Comparison of ENCODE assay signal across 1 cellular context in the genomic region with DNA sequence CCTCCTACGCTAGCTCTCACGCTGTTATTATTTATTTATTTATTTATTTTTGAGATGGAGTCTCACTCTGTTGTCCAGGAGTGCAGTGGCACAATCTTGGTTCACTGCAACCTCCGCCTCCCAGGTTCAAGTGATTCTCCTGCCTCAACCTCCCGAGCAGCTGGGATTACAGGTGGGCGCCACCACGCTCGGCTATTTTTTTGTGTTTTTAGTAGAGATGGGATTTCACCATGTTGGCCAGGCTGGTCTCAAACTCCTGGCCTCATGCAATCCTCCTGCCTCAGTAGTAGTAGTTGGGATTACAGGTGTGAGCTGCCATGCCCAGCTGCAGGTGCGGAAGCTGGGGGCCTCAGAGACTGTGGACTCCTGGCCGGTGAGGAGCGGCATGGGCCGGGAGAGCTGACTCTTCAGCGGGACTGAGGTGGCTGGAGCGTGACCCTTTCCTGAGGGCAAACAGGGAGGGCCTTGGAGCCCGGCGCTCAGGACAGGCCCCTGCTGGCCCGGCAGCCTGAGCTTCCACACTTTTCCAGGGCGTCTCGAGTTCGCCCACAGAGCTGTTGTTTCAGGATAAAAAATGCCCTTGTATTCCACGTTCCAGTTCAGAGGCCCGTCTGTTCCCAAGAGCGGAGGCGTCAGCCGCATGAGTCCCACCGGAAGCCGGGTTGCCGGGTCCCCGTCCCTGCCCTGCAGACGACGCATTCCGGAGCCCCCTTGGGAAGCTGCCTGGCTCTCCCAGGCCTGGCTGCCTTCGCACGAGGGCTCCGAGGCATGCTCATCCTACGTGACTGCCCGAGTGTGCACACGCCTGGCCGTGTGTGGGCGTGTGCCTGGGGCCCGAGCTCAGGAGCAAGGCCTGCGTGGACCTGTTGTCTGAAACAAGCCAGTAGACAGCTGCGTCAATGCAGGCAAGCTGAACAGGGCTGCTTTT.
A peak's percentile ranks its signal among the peaks of the same experiment; 100 is the strongest.
TF ChIP-seq lines count a peak whose summit lies in the region.

No MANE protein-coding gene starts in this region.

TF ChIP-seq in HepG2, 621 proteins besides CTCF, POLR2A, EP300 and RAD21 (continued from another document):
- no peak for TF ChIP-seq PBX3 (CRISPR knock-in tag; IDR thresholded peaks at IDR 0.05; ENCODE audit: borderline replicate concordance)
- TF ChIP-seq DDIT3 (CRISPR knock-in tag; IDR thresholded peaks at IDR 0.05), result no peak
- TF ChIP-seq TAF15 (IDR thresholded peaks at IDR 0.05; ENCODE audit: low read depth, low read length, poor library complexity, severe bottlenecking), result peak; percentile 39
- TF ChIP-seq, protein P1, sequence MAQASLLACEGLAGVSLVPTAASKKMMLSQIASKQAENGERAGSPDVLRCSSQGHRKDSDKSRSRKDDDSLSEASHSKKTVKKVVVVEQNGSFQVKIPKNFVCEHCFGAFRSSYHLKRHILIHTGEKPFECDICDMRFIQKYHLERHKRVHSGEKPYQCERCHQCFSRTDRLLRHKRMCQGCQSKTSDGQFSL (CRISPR knock-in tag; IDR thresholded peaks at IDR 0.05), result no peak
- peak; percentile 19; the same call in 1 of the 2 replicates for TF ChIP-seq ZNF598 (CRISPR knock-in tag; IDR thresholded peaks at IDR 0.05; ENCODE audit: borderline replicate concordance)
- TF ChIP-seq ZNF34 (CRISPR knock-in tag; IDR thresholded peaks at IDR 0.05; ENCODE audit: borderline replicate concordance), result no peak
- TF ChIP-seq, protein P2, sequence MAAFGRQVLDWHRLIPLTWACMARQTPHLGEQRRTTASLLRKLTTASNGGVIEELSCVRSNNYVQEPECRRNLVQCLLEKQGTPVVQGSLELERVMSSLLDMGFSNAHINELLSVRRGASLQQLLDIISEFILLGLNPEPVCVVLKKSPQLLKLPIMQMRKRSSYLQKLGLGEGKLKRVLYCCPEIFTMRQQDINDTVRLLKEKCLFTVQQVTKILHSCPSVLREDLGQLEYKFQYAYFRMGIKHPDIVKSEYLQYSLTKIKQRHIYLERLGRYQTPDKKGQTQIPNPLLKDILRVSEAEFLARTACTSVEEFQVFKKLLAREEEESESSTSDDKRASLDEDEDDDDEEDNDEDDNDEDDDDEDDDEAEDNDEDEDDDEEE (CRISPR knock-in tag; IDR thresholded peaks at IDR 0.05), result no peak
- TF ChIP-seq RBFOX2 (IDR thresholded peaks at IDR 0.05; ENCODE audit: low read depth, low read length), result peak; percentile 45
- 0 out of 2 replicates have a peak, but pooled peaks have one; percentile 54 for TF ChIP-seq ZNF607 (CRISPR knock-in tag; IDR thresholded peaks at IDR 0.05; ENCODE audit: borderline replicate concordance)
- TF ChIP-seq TOE1 (CRISPR knock-in tag; IDR thresholded peaks at IDR 0.05), result no peak
- 0 out of 2 replicates have a peak, but pooled peaks have one; percentile 16 for TF ChIP-seq BHLHE40 (IDR thresholded peaks at IDR 0.05; ENCODE audit: low read length)
- no peak for TF ChIP-seq ZNF562 (CRISPR knock-in tag; IDR thresholded peaks at IDR 0.05; ENCODE audit: borderline replicate concordance)
- no peak for TF ChIP-seq GTF3A (CRISPR knock-in tag; conservative IDR thresholded peaks at IDR 0.05)
- 0 out of 2 replicates have a peak, but pooled peaks have one; percentile 3 for TF ChIP-seq ZNF703 (CRISPR knock-in tag; IDR thresholded peaks at IDR 0.05; ENCODE audit: borderline replicate concordance)
- no peak for TF ChIP-seq ZFP62 (CRISPR knock-in tag; IDR thresholded peaks at IDR 0.05)
- peak; percentile 47; the same call in 1 of the 2 replicates for TF ChIP-seq ZBTB38 (CRISPR knock-in tag; IDR thresholded peaks at IDR 0.05)
- no peak for TF ChIP-seq MZF1 (CRISPR knock-in tag; IDR thresholded peaks at IDR 0.05; ENCODE audit: borderline replicate concordance)
- TF ChIP-seq, protein P3, sequence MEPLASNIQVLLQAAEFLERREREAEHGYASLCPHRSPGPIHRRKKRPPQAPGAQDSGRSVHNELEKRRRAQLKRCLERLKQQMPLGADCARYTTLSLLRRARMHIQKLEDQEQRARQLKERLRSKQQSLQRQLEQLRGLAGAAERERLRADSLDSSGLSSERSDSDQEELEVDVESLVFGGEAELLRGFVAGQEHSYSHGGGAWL (CRISPR knock-in tag; IDR thresholded peaks at IDR 0.05), result 0 out of 2 replicates have a peak, but pooled peaks have one; percentile 41
- no peak; the same call in 1 of the 2 replicates for TF ChIP-seq ZFP91 (CRISPR knock-in tag; IDR thresholded peaks at IDR 0.05; ENCODE audit: borderline replicate concordance)
- TF ChIP-seq ZNF816 (CRISPR knock-in tag; IDR thresholded peaks at IDR 0.05; ENCODE audit: borderline replicate concordance), result no peak
- TF ChIP-seq CBX2 (IDR thresholded peaks at IDR 0.05; ENCODE audit: low read depth, low read length), result no peak
- no peak for TF ChIP-seq CBX2 (CRISPR knock-in tag; IDR thresholded peaks at IDR 0.05; ENCODE audit: low read depth)
- TF ChIP-seq ZSCAN29 (CRISPR knock-in tag; conservative IDR thresholded peaks at IDR 0.05), result no peak
- peak; percentile 2; the same call in 1 of the 2 replicates for TF ChIP-seq ARID4A (CRISPR knock-in tag; IDR thresholded peaks at IDR 0.05; ENCODE audit: borderline replicate concordance)
- TF ChIP-seq, protein P4, sequence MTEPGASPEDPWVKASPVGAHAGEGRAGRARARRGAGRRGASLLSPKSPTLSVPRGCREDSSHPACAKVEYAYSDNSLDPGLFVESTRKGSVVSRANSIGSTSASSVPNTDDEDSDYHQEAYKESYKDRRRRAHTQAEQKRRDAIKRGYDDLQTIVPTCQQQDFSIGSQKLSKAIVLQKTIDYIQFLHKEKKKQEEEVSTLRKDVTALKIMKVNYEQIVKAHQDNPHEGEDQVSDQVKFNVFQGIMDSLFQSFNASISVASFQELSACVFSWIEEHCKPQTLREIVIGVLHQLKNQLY (CRISPR knock-in tag; IDR thresholded peaks at IDR 0.05), result 0 out of 2 replicates have a peak, but pooled peaks have one; percentile 16
- no peak for TF ChIP-seq GLMP (CRISPR knock-in tag; IDR thresholded peaks at IDR 0.05; ENCODE audit: borderline replicate concordance)
- 0 out of 2 replicates have a peak, but pooled peaks have one; percentile 28 for TF ChIP-seq SALL1 (CRISPR knock-in tag; IDR thresholded peaks at IDR 0.05)
- 0 out of 2 replicates have a peak, but pooled peaks have one; percentile 11 for TF ChIP-seq ETV5 (CRISPR knock-in tag; IDR thresholded peaks at IDR 0.05; ENCODE audit: borderline replicate concordance)
- TF ChIP-seq TGIF2 (CRISPR knock-in tag; IDR thresholded peaks at IDR 0.05), result no peak
- 0 out of 2 replicates have a peak, but pooled peaks have one; percentile 23 for TF ChIP-seq ZNF777 (CRISPR knock-in tag; IDR thresholded peaks at IDR 0.05)
- no peak for TF ChIP-seq ZMYM3 (CRISPR knock-in tag; IDR thresholded peaks at IDR 0.05)
- 0 out of 2 replicates have a peak, but pooled peaks have one; percentile 15 for TF ChIP-seq ZSCAN21 (CRISPR knock-in tag; IDR thresholded peaks at IDR 0.05; ENCODE audit: borderline replicate concordance)
- 0 out of 2 replicates have a peak, but pooled peaks have one; percentile 31 for TF ChIP-seq TBX2 (CRISPR knock-in tag; IDR thresholded peaks at IDR 0.05; ENCODE audit: borderline replicate concordance)
- TF ChIP-seq TFDP1 (CRISPR knock-in tag; IDR thresholded peaks at IDR 0.05; ENCODE audit: borderline replicate concordance), result peak; percentile 16; the same call in 1 of the 2 replicates
- no peak for TF ChIP-seq PHF5A (CRISPR knock-in tag; IDR thresholded peaks at IDR 0.05; ENCODE audit: low read depth, unreplicated experiment)
- TF ChIP-seq SPEN (CRISPR knock-in tag; IDR thresholded peaks at IDR 0.05; ENCODE audit: low read depth), result peak; percentile 39; the same call in 1 of the 2 replicates
- TF ChIP-seq RXRA (CRISPR knock-in tag; IDR thresholded peaks at IDR 0.05), result peak; percentile 73
